9 cellular contexts compared by ENCODE assay signal in genomic region chr9:111036946-111037743, GRCh38. TPM values are rescaled to one million over a fixed set of nuclear protein-coding genes. Genes with fewer than 3 reads are reported as not detected.
A peak's percentile ranks its signal among the peaks of the same experiment; 100 is the strongest.
DNase-seq lines count a peak whose midpoint lies in the region; ATAC-seq and TF ChIP-seq lines count a peak whose summit lies in the region.
"Had no signal": no experiment of that assay in that cellular context is flagged by ENCODE, and none has a peak within 500 bp of the region (broad histone marks: within the 10 kb centered on the region; RNA-seq: fewer than 3 reads in every experiment).

No MANE protein-coding gene starts in this region.

- TF ChIP-seq CTCF in brain microvascular endothelial cell (IDR thresholded peaks at IDR 0.05; ENCODE audit: low read depth, low read length, missing control alignments) (no peak), testis (IDR thresholded peaks at IDR 0.05) (no peak), WERI-Rb-1 (IDR thresholded peaks at IDR 0.05; ENCODE audit: low read depth, low read length) (no peak)

- H3K36me3 Mint-ChIP-seq in activated T-helper 17 cell treated with anti-CD3 and anti-CD28 coated beads, Interleukin-2, amount 50 U/mL, for 72 hours (ENCODE audit: low read depth): no peaks in the 10 kb centered on the region

- no peak overlapping the region for H3K27ac Mint-ChIP-seq in activated T-helper 17 cell treated with anti-CD3 and anti-CD28 coated beads, Interleukin-2, amount 50 U/mL, for 72 hours

- H3K36me3 ChIP-seq in brain microvascular endothelial cell (replicated peaks) (no peaks in the 10 kb centered on the region), testis (ENCODE audit: low read depth, missing control alignments) (no peaks in the 10 kb centered on the region), WERI-Rb-1 (no peaks in the 10 kb centered on the region)

- 5 to 8% methylated on average over 19 to 23 of the region's 23 CpGs for WGBS in testis, 2 donors

- peak overlapping the region; percentile 0 for H3K27ac ChIP-seq in brain microvascular endothelial cell
- H3K27ac ChIP-seq in testis: peak overlapping the region; percentile 88 to 95
- H3K27ac ChIP-seq in WERI-Rb-1: no peak overlapping the region

- TF ChIP-seq POLR2A in testis (IDR thresholded peaks at IDR 0.05): no peak

- H3K27me3 ChIP-seq in brain microvascular endothelial cell (replicated peaks): no peaks in the 10 kb centered on the region
- no peaks in the 10 kb centered on the region for H3K27me3 ChIP-seq in testis
- peaks cover 96% of the 10 kb centered on the region for H3K27me3 ChIP-seq in WERI-Rb-1 (ENCODE audit: insufficient read depth, low read depth, severe bottlenecking)

- H3K27me3 Mint-ChIP-seq in activated T-helper 17 cell treated with anti-CD3 and anti-CD28 coated beads, Interleukin-2, amount 50 U/mL, for 72 hours: peaks cover 41% of the 10 kb centered on the region

- peaks cover 26% of the 10 kb centered on the region for H3K4me1 ChIP-seq in testis

- ATAC-seq in activated T-helper 17 cell treated with anti-CD3 and anti-CD28 coated beads, Interleukin-2, amount 50 U/mL, for 72 hours (replicated peaks): no peak

- DNase-seq in NOMO-1 treated with DMSO at 0.1 percent for 48 hours (lab: John Stamatoyannopoulos, UW; ENCODE audit: unreplicated experiment): peak; percentile 7
- DNase-seq in NOMO-1 treated with dmso at 0.1 percent for 144 hours (lab: John Stamatoyannopoulos, UW; ENCODE audit: unreplicated experiment): no peak
- peak; percentile 14 for DNase-seq in brain microvascular endothelial cell
- DNase-seq in left kidney (ENCODE audit: low read depth, low spot score): peak; percentile 18
- peak; percentile 33 for DNase-seq in testis
- no peak for DNase-seq in activated CD4-positive, CD25-positive, alpha-beta regulatory T cell treated with anti-CD3 and anti-CD28 coated beads, Interleukin-2, amount 50 U/mL, for 72 hours
- DNase-seq in WERI-Rb-1: no peak
- DNase-seq: DND-41 had no signal

- H3K9me3 ChIP-seq in testis (no peaks in the 10 kb centered on the region), WERI-Rb-1 (ENCODE audit: severe bottlenecking) (no peaks in the 10 kb centered on the region)

- intact Hi-C loops in testis (cut with DNase I; ENCODE audit: low total_unique reads): loop anchor here (10.0 kb wide), 1 partner anchor 382 kb away; no protein-coding TSS in a partner anchor

- in situ Hi-C loops in brain microvascular endothelial cell (cut with HindIII; ENCODE audit: low pct_ligation_motif_present, low sequenced_read_pairs): no loop called here

- H3K4me3 Mint-ChIP-seq in activated T-helper 17 cell treated with anti-CD3 and anti-CD28 coated beads, Interleukin-2, amount 50 U/mL, for 72 hours: no peak overlapping the region

- peaks cover 5% of the 10 kb centered on the region for H3K4me1 Mint-ChIP-seq in activated T-helper 17 cell treated with anti-CD3 and anti-CD28 coated beads, Interleukin-2, amount 50 U/mL, for 72 hours

- no peaks in the 10 kb centered on the region for H3K9me3 Mint-ChIP-seq in activated T-helper 17 cell treated with anti-CD3 and anti-CD28 coated beads, Interleukin-2, amount 50 U/mL, for 72 hours

- H3K4me3 ChIP-seq in brain microvascular endothelial cell (ENCODE audit: low read depth, low read length) (peak overlapping the region; percentile 78), testis (peak overlapping the region; percentile 73 to 78), WERI-Rb-1 (ENCODE audit: low read depth, low read length) (no peak overlapping the region)

RNA-seq across cellular contexts. Expression of gene LPAR1, which starts 1.1 kb away (rescaled TPM):
- total RNA-seq in testis: 10 to 100 TPM; 19.5 to 23.9 TPM
- 13.1 TPM for polyA plus RNA-seq in testis (ENCODE audit: insufficient read depth, low read depth, low replicate concordance)
- total RNA-seq in activated T-helper 17 cell treated with anti-CD3 and anti-CD28 coated beads, Interleukin-2, amount 50 U/mL, for 72 hours: not detected

Comparison
In these comparisons a context has a peak if more than half of its experiments do, and no peak if none do; other contexts are left out.
1. DNase-seq: peak in NOMO-1 treated with DMSO at 0.1 percent for 48 hours (single experiment), brain microvascular endothelial cell (single experiment), left kidney (single experiment) and testis (single experiment); none in NOMO-1 treated with dmso at 0.1 percent for 144 hours (single experiment), activated CD4-positive, CD25-positive, alpha-beta regulatory T cell treated with anti-CD3 and anti-CD28 coated beads, Interleukin-2, amount 50 U/mL, for 72 hours (single experiment) and WERI-Rb-1 (single experiment).
2. RNA of gene LPAR1, which starts 1.1 kb away (total RNA-seq): 19.5 to 23.9 TPM in testis; not detected in activated T-helper 17 cell treated with anti-CD3 and anti-CD28 coated beads, Interleukin-2, amount 50 U/mL, for 72 hours; every median in the first group is over 10 times any median in the second.